In the genomic region with DNA sequence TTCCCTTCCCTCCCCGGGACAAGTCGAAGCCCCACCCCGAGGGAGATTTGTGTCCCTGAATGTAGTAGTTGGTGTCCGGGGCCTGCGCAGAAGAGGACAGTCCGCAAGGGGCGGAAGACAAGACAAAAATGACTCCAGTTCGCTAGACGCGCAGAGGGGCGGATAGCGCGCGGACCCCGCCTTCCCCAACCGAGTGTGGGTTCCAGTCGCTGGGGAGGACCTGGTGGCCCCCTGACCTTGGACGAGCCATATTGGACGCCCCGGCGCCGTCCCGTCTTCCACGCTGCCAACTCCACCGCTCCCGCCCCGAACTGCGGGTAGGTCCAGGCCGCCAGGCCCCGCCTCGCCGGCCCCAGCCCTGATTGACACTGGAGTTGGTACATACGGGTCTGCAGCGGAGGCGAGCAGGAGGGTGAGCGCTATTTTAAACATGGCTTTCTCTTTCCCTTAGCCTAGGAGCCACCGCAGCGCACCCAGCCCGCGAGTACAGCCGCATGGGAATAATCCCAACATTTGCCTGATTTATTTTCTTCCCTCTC, we compare ENCODE assay signal across 1 cellular context.
TF ChIP-seq lines count a peak whose summit lies in the region.

No MANE protein-coding gene starts in this region.

TF ChIP-seq in H1, 55 proteins besides CTCF, POLR2A, EP300 and RAD21 (continued from another document):
- TF ChIP-seq USF2 (IDR thresholded peaks at IDR 0.05; ENCODE audit: low read length) (no peak), TBP (IDR thresholded peaks at IDR 0.05; ENCODE audit: low read depth, low read length) (peak; percentile 45), SP4 (IDR thresholded peaks at IDR 0.05; ENCODE audit: low read length) (0 out of 2 replicates have a peak, but pooled peaks have one; percentile 19), TAF1 (IDR thresholded peaks at IDR 0.05; ENCODE audit: low read depth, low read length) (peak; percentile 68), PHF8 (conservative IDR thresholded peaks at IDR 0.05; ENCODE audit: low read depth, low read length) (peak; percentile 58), CREB1 (IDR thresholded peaks at IDR 0.05) (no peak), HDAC2 (IDR thresholded peaks at IDR 0.05; ENCODE audit: borderline replicate concordance in 1 of 2, low read depth in 2 of 2, low read length in 2 of 2) (0 out of 4 replicates have a peak, but pooled peaks of 1 of the 2 experiments have one; percentile 21)
